ENCODE assay signal across 2 cellular contexts in the genomic region with DNA sequence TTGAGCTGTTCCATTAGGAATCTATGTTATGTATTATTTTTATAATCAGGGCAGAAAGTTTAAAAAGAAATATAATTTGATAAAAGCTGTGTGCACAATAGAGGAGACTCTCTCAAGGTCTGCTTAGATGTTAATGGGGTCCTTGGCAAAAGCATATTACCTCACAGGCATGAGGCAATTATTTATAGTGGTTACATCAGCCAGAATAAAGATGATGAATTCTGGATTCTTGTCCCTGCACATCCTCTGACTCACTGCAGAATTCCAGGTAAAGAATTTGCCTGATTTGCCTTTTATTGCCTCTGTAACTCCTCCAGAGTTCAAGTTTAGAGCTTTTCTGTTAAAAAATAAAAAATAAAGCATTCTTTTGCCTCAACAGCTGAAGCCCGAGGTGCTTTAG.
TF ChIP-seq lines count a peak whose summit lies in the region.

No MANE protein-coding gene starts in this region.

TF ChIP-seq in SK-N-SH treated with all-trans-retinoic acid at 6 μM for 48 hours, 23 proteins besides CTCF, POLR2A, EP300 and RAD21 (continued from another document):
- no peak for TF ChIP-seq TSHZ2 (CRISPR knock-in tag; IDR thresholded peaks at IDR 0.05)
- TF ChIP-seq, protein P1, sequence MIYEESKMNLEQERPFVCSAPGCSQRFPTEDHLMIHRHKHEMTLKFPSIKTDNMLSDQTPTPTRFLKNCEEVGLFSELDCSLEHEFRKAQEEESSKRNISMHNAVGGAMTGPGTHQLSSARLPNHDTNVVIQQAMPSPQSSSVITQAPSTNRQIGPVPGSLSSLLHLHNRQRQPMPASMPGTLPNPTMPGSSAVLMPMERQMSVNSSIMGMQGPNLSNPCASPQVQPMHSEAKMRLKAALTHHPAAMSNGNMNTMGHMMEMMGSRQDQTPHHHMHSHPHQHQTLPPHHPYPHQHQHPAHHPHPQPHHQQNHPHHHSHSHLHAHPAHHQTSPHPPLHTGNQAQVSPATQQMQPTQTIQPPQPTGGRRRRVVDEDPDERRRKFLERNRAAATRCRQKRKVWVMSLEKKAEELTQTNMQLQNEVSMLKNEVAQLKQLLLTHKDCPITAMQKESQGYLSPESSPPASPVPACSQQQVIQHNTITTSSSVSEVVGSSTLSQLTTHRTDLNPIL (CRISPR knock-in tag; IDR thresholded peaks at IDR 0.05; ENCODE audit: low read depth): peak; percentile 74

TF ChIP-seq in SK-N-SH, 30 proteins besides CTCF, POLR2A, EP300 and RAD21 (continued from another document):
- TF ChIP-seq ZBTB33 (IDR thresholded peaks at IDR 0.05; ENCODE audit: borderline replicate concordance, low read depth) (no peak), GABPA (IDR thresholded peaks at IDR 0.05; ENCODE audit: low read depth) (no peak), GATA2 (CRISPR knock-in tag; IDR thresholded peaks at IDR 0.05) (no peak), ELF1 (IDR thresholded peaks at IDR 0.05) (no peak)
